24 cellular contexts compared by ENCODE assay signal in the genomic region with DNA sequence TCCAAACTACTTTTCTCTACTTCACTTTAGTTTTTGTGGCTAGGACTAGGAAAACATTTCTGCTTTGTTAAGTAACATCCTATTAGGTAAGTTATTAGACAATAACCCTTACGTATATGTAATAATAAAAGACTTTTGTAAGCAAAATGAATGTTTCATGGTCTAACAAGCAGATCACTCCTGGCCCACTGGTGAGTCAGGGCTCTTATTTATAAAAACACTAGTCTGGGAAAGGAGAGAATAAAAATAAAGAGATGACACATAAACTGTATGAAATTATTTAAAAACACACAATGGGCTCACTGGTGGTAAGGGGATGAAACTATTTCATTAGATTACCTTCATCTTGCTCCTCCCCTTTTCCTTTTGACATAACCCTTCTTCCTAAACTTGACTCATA.
DNase-seq lines count a peak whose midpoint lies in the region; ATAC-seq and TF ChIP-seq lines count a peak whose summit lies in the region.
"Had no signal": no experiment of that assay in that cellular context is flagged by ENCODE, and none has a peak within 500 bp of the region (broad histone marks: within the 10 kb centered on the region; RNA-seq: fewer than 3 reads in every experiment).

No MANE protein-coding gene starts in this region.

- WGBS in SK-N-SH (ENCODE audit: low lambda C conversion rate): 78% methylated on average over 1 of the region's 1 CpG
- no CpG with 5 or more reads among the region's 1 CpG for WGBS in mesenchymal stem cell

- H3K14ac ChIP-seq in mesenchymal stem cell (ENCODE audit: low read length in 2 of 2): no peak overlapping the region

- H3K4me3 ChIP-seq in SK-N-SH (ENCODE audit: low read depth in 2 of 2, low read length in 1 of 2) (no peak overlapping the region), fibroblast of villous mesenchyme (ENCODE audit: low read depth, low read length) (no peak overlapping the region), mesenchymal stem cell (ENCODE audit: insufficient read depth in 1 of 2, low read depth in 1 of 2, low read length in 2 of 2) (no peak overlapping the region)
- H3K4me3 ChIP-seq: Peyer's patch, SK-N-MC had no signal

- no peak overlapping the region for H2BK15ac ChIP-seq in mesenchymal stem cell (ENCODE audit: low read depth, poor library complexity, severe bottlenecking)

- TF ChIP-seq CTCF in SK-N-SH (IDR thresholded peaks at IDR 0.05) (no peak), fibroblast of villous mesenchyme (IDR thresholded peaks at IDR 0.05; ENCODE audit: insufficient read depth, low read depth, low read length) (no peak)

- ATAC-seq in SK-N-SH treated with all-trans-retinoic acid at 6 μM for 48 hours: no peak
- ATAC-seq in HG02970 (IDR thresholded peaks at IDR 0.05; ENCODE audit: low FRiP score, unreplicated experiment): no peak
- ATAC-seq in GM21367 (IDR thresholded peaks at IDR 0.05; ENCODE audit: unreplicated experiment): no peak
- ATAC-seq: HCT116 had no signal

- no peaks in the 10 kb centered on the region for H3K36me3 ChIP-seq in SK-N-SH (replicated peaks in 1 of 2; ENCODE audit: control insufficient read depth in 1 of 2, insufficient read depth in 2 of 2, low read length in 1 of 2)
- H3K36me3 ChIP-seq in mesenchymal stem cell (ENCODE audit: control insufficient read depth in 1 of 2, insufficient read depth in 2 of 2, low read depth in 1 of 2, low read length in 2 of 2): no peaks in the 10 kb centered on the region
- H3K36me3 ChIP-seq: BE2C, Peyer's patch had no signal

- no peak overlapping the region for H2BK5ac ChIP-seq in mesenchymal stem cell (ENCODE audit: low read depth, low read length, poor library complexity, severe bottlenecking)

- no peak overlapping the region for H3K23ac ChIP-seq in mesenchymal stem cell (ENCODE audit: low read length in 2 of 2)

- TF ChIP-seq RAD21 in SK-N-SH (IDR thresholded peaks at IDR 0.05; ENCODE audit: low read length): no peak

- no peaks in the 10 kb centered on the region for H3K79me1 ChIP-seq in mesenchymal stem cell (replicated peaks; ENCODE audit: low read length, poor library complexity, severe bottlenecking)

- CTCF ChIA-PET in SK-N-SH (lab: Yijun Ruan, JAX): no interaction called here

- H4K8ac ChIP-seq in mesenchymal stem cell (ENCODE audit: low read length): no peak overlapping the region

- H3K4me2 ChIP-seq in SK-N-SH: no peak overlapping the region
- H3K4me2 ChIP-seq in mesenchymal stem cell (ENCODE audit: low read length, poor library complexity, severe bottlenecking): no peak overlapping the region
- H3K4me2 ChIP-seq: KMS-11 had no signal

- peak overlapping the region in 1 of 2 experiments; percentile 33; a peak in 1 of 4 replicates for H3K27ac ChIP-seq in SK-N-SH (ENCODE audit: low read depth in 2 of 2, low read length in 1 of 2)
- H3K27ac ChIP-seq in mesenchymal stem cell (ENCODE audit: low read length, poor library complexity, severe bottlenecking): peak overlapping the region; percentile 85
- H3K27ac ChIP-seq: 22Rv1, KMS-11, Peyer's patch, SK-N-MC had no signal

- H3K9me3 ChIP-seq in SK-N-SH: peaks cover 10% of the 10 kb centered on the region; the same call in 1 of the 2 replicates
- peaks cover 23% of the 10 kb centered on the region for H3K9me3 ChIP-seq in mesenchymal stem cell (ENCODE audit: control insufficient read depth, low read length)
- H3K9me3 ChIP-seq: BE2C, Peyer's patch had no signal

- H3K4me1 ChIP-seq in SK-N-SH (ENCODE audit: control insufficient read depth in 1 of 2, insufficient read depth in 2 of 2, low read depth in 1 of 2, low read length in 1 of 2) (no peaks in the 10 kb centered on the region), mesenchymal stem cell (ENCODE audit: control insufficient read depth, insufficient read depth, low read depth, low read length) (no peaks in the 10 kb centered on the region)
- H3K4me1 ChIP-seq: BE2C, Peyer's patch had no signal

- no peaks in the 10 kb centered on the region for H3K9me2 ChIP-seq in SK-N-SH

- H2BK12ac ChIP-seq in mesenchymal stem cell (ENCODE audit: low read length in 2 of 2): no peak overlapping the region

- H3K27me3 ChIP-seq in SK-N-SH (ENCODE audit: insufficient read depth): no peaks in the 10 kb centered on the region
- H3K27me3 ChIP-seq in mesenchymal stem cell (ENCODE audit: control insufficient read depth in 1 of 2, insufficient read depth in 1 of 2, low read length in 2 of 2): no peaks in the 10 kb centered on the region
- H3K27me3 ChIP-seq: BE2C, Peyer's patch had no signal

- no peak for TF ChIP-seq EP300 in SK-N-SH (IDR thresholded peaks at IDR 0.05; ENCODE audit: borderline replicate concordance in 1 of 2, low read depth in 1 of 2, low read length in 1 of 2)

- no peaks in the 10 kb centered on the region for H4K20me1 ChIP-seq in SK-N-SH (ENCODE audit: insufficient read depth)

- H2BK120ac ChIP-seq in mesenchymal stem cell (ENCODE audit: low read depth, low read length): no peak overlapping the region

- H3K79me2 ChIP-seq in SK-N-SH (ENCODE audit: insufficient read depth): no peaks in the 10 kb centered on the region

- H2AFZ ChIP-seq in SK-N-SH (ENCODE audit: low read depth) (peak overlapping the region; percentile 16), mesenchymal stem cell (ENCODE audit: low read depth, low read length) (no peak overlapping the region)

- H4K91ac ChIP-seq in mesenchymal stem cell (ENCODE audit: low read length): no peak overlapping the region

- no peaks in the 10 kb centered on the region for H3F3A ChIP-seq in SK-N-SH (replicated peaks; ENCODE audit: insufficient read depth)

- H3K9ac ChIP-seq in SK-N-SH (no peak overlapping the region), mesenchymal stem cell (ENCODE audit: low read length) (no peak overlapping the region)
- H3K9ac ChIP-seq: KMS-11 had no signal

- POLR2A ChIA-PET in SK-N-SH (lab: Yijun Ruan, JAX): no interaction called here

- no peak overlapping the region for H3K18ac ChIP-seq in mesenchymal stem cell (ENCODE audit: low read depth in 1 of 2, low read length in 2 of 2)

- no peak overlapping the region for H2AK5ac ChIP-seq in mesenchymal stem cell (ENCODE audit: low read length, severe bottlenecking)

- no peak overlapping the region for H3K4ac ChIP-seq in mesenchymal stem cell (ENCODE audit: low read depth in 1 of 2, low read length in 2 of 2)

- DNase-seq in SK-N-SH: no peak
- peak; percentile 7 for DNase-seq in fibroblast of villous mesenchyme (ENCODE audit: low read depth)
- no peak for DNase-seq in mesenchymal stem cell
- DNase-seq in NOMO-1 (lab: John Stamatoyannopoulos, UW; ENCODE audit: unreplicated experiment in 2 of 2): no peak
- DNase-seq in GF-D8 (lab: John Stamatoyannopoulos, UW): no peak
- DNase-seq: BE2C; Calu3; CD8-positive, alpha-beta memory T cell; DMS79 treated with DMSO at 0.1 percent for 48 hours; NCI-H1092; NCI-H1436; NCI-H2029; NCI-H446 treated with DMSO at 0.1 percent for 48 hours; NCI-H69; OCI-M1; Peyer's patch; SIG-M5 had no signal

TF ChIP-seq in SK-N-SH, 30 proteins besides CTCF, POLR2A, EP300 and RAD21 (continues in another document):
- no peak for TF ChIP-seq FOXJ3 (CRISPR knock-in tag; IDR thresholded peaks at IDR 0.05)
- no peak for TF ChIP-seq TEAD4 (IDR thresholded peaks at IDR 0.05; ENCODE audit: borderline replicate concordance, insufficient read depth)
- TF ChIP-seq, protein P1, sequence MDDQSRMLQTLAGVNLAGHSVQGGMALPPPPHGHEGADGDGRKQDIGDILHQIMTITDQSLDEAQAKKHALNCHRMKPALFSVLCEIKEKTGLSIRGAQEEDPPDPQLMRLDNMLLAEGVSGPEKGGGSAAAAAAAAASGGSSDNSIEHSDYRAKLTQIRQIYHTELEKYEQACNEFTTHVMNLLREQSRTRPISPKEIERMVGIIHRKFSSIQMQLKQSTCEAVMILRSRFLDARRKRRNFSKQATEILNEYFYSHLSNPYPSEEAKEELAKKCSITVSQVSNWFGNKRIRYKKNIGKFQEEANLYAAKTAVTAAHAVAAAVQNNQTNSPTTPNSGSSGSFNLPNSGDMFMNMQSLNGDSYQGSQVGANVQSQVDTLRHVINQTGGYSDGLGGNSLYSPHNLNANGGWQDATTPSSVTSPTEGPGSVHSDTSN (IDR thresholded peaks at IDR 0.05): no peak
- no peak for TF ChIP-seq FOXM1 (IDR thresholded peaks at IDR 0.05; ENCODE audit: low read depth)
- TF ChIP-seq RFX5 (IDR thresholded peaks at IDR 0.05; ENCODE audit: low read length): no peak
- TF ChIP-seq JUND (IDR thresholded peaks at IDR 0.05): no peak
- no peak for TF ChIP-seq NFIC (IDR thresholded peaks at IDR 0.05; ENCODE audit: borderline replicate concordance)
- TF ChIP-seq, protein P2, sequence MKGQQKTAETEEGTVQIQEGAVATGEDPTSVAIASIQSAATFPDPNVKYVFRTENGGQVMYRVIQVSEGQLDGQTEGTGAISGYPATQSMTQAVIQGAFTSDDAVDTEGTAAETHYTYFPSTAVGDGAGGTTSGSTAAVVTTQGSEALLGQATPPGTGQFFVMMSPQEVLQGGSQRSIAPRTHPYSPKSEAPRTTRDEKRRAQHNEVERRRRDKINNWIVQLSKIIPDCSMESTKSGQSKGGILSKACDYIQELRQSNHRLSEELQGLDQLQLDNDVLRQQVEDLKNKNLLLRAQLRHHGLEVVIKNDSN (IDR thresholded peaks at IDR 0.05; ENCODE audit: borderline replicate concordance, low read depth): no peak

TF ChIP-seq in SK-N-SH treated with all-trans-retinoic acid at 6 μM for 48 hours, 23 proteins besides CTCF, POLR2A, EP300 and RAD21 (continues in another document):
- no peak for TF ChIP-seq ZNF8 (CRISPR knock-in tag; IDR thresholded peaks at IDR 0.05)
- no peak for TF ChIP-seq ZNF565 (CRISPR knock-in tag; conservative IDR thresholded peaks at IDR 0.05; ENCODE audit: low read depth)
- TF ChIP-seq TSHZ2 (CRISPR knock-in tag; IDR thresholded peaks at IDR 0.05): no peak
